Comparison of ENCODE assay signal across 1 cellular context in the genomic region with DNA sequence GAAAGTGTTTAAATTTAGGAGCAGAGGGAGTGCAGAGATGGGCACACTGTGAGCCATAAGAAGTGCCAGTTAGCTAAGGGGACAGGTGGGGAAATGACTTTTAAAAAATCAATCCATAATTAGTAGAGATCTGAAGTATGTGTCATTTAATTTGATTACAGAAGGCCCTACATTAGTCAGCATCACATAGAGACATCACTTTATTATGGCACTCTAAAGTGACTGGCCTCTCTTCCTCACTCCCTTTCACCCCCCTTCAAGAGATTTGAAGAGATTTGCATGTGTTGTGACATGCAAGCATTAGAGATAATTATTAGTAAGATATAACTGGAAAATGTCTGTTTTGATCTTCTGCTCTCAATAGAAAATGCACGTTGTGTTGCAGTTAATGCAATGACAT.
TF ChIP-seq lines count a peak whose summit lies in the region.

No MANE protein-coding gene starts in this region.

TF ChIP-seq in H1, 55 proteins besides CTCF, POLR2A, EP300 and RAD21:
- TF ChIP-seq SP4 (IDR thresholded peaks at IDR 0.05; ENCODE audit: low read length) (no peak), TAF7 (optimal IDR thresholded peaks at IDR 0.05; ENCODE audit: borderline replicate concordance, low read depth, low read length) (no peak), NRF1 (IDR thresholded peaks at IDR 0.05; ENCODE audit: low read depth, low read length) (no peak), GABPA (IDR thresholded peaks at IDR 0.05; ENCODE audit: borderline replicate concordance, insufficient read depth, low read length) (no peak), CEBPB (IDR thresholded peaks at IDR 0.05; ENCODE audit: low read depth, low read length) (no peak), CBX5 (IDR thresholded peaks at IDR 0.05; ENCODE audit: low read depth, low read length) (no peak), SRF (IDR thresholded peaks at IDR 0.05; ENCODE audit: low read depth, low read length) (no peak), CBX8 (IDR thresholded peaks at IDR 0.05; ENCODE audit: borderline replicate concordance, low read depth, low read length) (no peak), MAFK (IDR thresholded peaks at IDR 0.05; ENCODE audit: low read depth, low read length) (no peak)
